In genomic region chr15:80118956-80119355, GRCh38 we compare ENCODE assay signal across 21 cellular contexts.
"Had no signal": no experiment of that assay in that cellular context is flagged by ENCODE, and none has a peak within 500 bp of the region (broad histone marks: within the 10 kb centered on the region; RNA-seq: fewer than 3 reads in every experiment).

No MANE protein-coding gene starts in this region.

- DNase-seq: cortex of kidney; effector CD8-positive, alpha-beta T cell; gastrocnemius medialis; left colon; left ventricle myocardium superior; mesenchymal stem cell; midbrain; nucleus accumbens; ovary; sigmoid colon; stimulated activated naive CD4-positive, alpha-beta T cell; stomach; substantia nigra; transverse colon had no signal

- H3K4me3 Mint-ChIP-seq: natural killer cell treated with Interleukin-12 subunit alpha and Interleukin-12 subunit beta and Interleukin-15 and Interleukin-18, amount 100 ng/mL, for 72 hours; neural progenitor cell had no signal

- H3K9me3 ChIP-seq: gastrocnemius medialis, ovary, right atrium auricular region, sigmoid colon, stomach, thoracic aorta, transverse colon had no signal

- H3K27ac ChIP-seq: gastrocnemius medialis, neural progenitor cell, ovary, right atrium auricular region, sigmoid colon, skin epidermis, stomach, thoracic aorta, transverse colon had no signal

- H3K27me3 Mint-ChIP-seq: natural killer cell treated with Interleukin-12 subunit alpha and Interleukin-12 subunit beta and Interleukin-15 and Interleukin-18, amount 100 ng/mL, for 72 hours had no signal

- H3K36me3 ChIP-seq: ovary had no signal

- H3K27me3 ChIP-seq: dorsolateral prefrontal cortex, gastrocnemius medialis, neural progenitor cell, ovary, right atrium auricular region, sigmoid colon, stomach, transverse colon had no signal

- H3K4me3 ChIP-seq: dorsolateral prefrontal cortex, gastrocnemius medialis, lung, neural progenitor cell, ovary, right atrium auricular region, sigmoid colon, skin epidermis, stomach, thoracic aorta, transverse colon had no signal

- H3K27ac Mint-ChIP-seq: natural killer cell treated with Interleukin-12 subunit alpha and Interleukin-12 subunit beta and Interleukin-15 and Interleukin-18, amount 100 ng/mL, for 72 hours; neural progenitor cell had no signal

- H3K9me3 Mint-ChIP-seq: natural killer cell treated with Interleukin-12 subunit alpha and Interleukin-12 subunit beta and Interleukin-15 and Interleukin-18, amount 100 ng/mL, for 72 hours; neural progenitor cell had no signal

- ATAC-seq: gastrocnemius medialis; left colon; left ventricle myocardium superior; natural killer cell treated with Interleukin-12 subunit alpha and Interleukin-12 subunit beta and Interleukin-15 and Interleukin-18, amount 100 ng/mL, for 72 hours had no signal
